15 cellular contexts compared by ENCODE assay signal in the genomic region with DNA sequence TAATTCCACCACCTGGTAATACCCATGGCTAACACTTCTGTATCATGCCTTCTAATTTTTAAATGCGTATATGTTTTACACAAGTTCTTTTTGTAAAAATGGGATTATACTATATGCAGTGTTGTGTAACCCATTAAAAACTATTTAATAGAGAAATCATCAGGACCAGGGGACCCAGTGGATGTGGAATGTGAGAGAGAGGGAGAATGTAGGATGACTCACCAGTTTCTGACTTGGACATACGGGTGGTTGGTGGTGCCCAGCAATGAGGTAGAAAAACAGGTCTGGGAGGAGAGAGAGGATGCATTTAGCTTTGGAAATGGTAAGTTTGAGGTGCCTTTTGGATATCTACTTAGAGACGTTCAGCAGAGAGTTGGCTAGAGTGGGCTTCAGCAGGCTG.
DNase-seq lines count a peak whose midpoint lies in the region; ATAC-seq and TF ChIP-seq lines count a peak whose summit lies in the region.
"Had no signal": no experiment of that assay in that cellular context is flagged by ENCODE, and none has a peak within 500 bp of the region (broad histone marks: within the 10 kb centered on the region; RNA-seq: fewer than 3 reads in every experiment).

No MANE protein-coding gene starts in this region.

- intact Hi-C loops in natural killer cell (cut with micrococcal nuclease): no loop called here

- POLR2A ChIA-PET in RWPE1 (lab: Yijun Ruan, JAX; ENCODE audit: low non-redundant PET): no interaction called here

- DNase-seq in natural killer cell treated with Interleukin-12 subunit alpha and Interleukin-12 subunit beta and Interleukin-15 and Interleukin-18, amount 100 ng/mL, for 72 hours (ENCODE audit: low spot score): no peak
- DNase-seq in natural killer cell: no peak
- peak; percentile 14 for DNase-seq in RWPE1 (ENCODE audit: low spot score)
- DNase-seq in kidney tubule cell (ENCODE audit: low spot score): peak; percentile 21
- no peak for DNase-seq in iPS-NIHi7 (ENCODE audit: extremely low spot score)
- DNase-seq: Calu3, DMS 273 treated with DMSO at 0.1 percent for 48 hours, GOT3, H9 had no signal

- peaks cover 3% of the 10 kb centered on the region for H3K9me3 Mint-ChIP-seq in natural killer cell treated with Interleukin-12 subunit alpha and Interleukin-12 subunit beta and Interleukin-15 and Interleukin-18, amount 100 ng/mL, for 72 hours
- no peaks in the 10 kb centered on the region for H3K9me3 Mint-ChIP-seq in natural killer cell
- H3K9me3 Mint-ChIP-seq: H9, HFFc6 had no signal

- peaks cover 13% of the 10 kb centered on the region for H3K36me3 Mint-ChIP-seq in natural killer cell treated with Interleukin-12 subunit alpha and Interleukin-12 subunit beta and Interleukin-15 and Interleukin-18, amount 100 ng/mL, for 72 hours
- H3K36me3 Mint-ChIP-seq in natural killer cell: peaks cover 8% of the 10 kb centered on the region
- H3K36me3 Mint-ChIP-seq: CD4-positive, CD25-positive, alpha-beta regulatory T cell had no signal

- H3K27ac ChIP-seq in RWPE1: no peak overlapping the region
- H3K27ac ChIP-seq: BLaER1 treated with 17β-estradiol and CSF1 and Interleukin-3, amounts not matched to agents 10 nM and 100 nM; HL-60 had no signal

- H3K4me3 Mint-ChIP-seq in natural killer cell treated with Interleukin-12 subunit alpha and Interleukin-12 subunit beta and Interleukin-15 and Interleukin-18, amount 100 ng/mL, for 72 hours: peak overlapping the region; percentile 9
- H3K4me3 Mint-ChIP-seq in natural killer cell: no peak overlapping the region
- H3K4me3 Mint-ChIP-seq: CD4-positive, CD25-positive, alpha-beta regulatory T cell; H9; HFFc6 had no signal

- peak overlapping the region in 1 of 2 donors; percentile 20 for H3K27ac Mint-ChIP-seq in natural killer cell treated with Interleukin-12 subunit alpha and Interleukin-12 subunit beta and Interleukin-15 and Interleukin-18, amount 100 ng/mL, for 72 hours
- peak overlapping the region in 1 of 2 donors; percentile 38 for H3K27ac Mint-ChIP-seq in natural killer cell
- H3K27ac Mint-ChIP-seq: H9, HFFc6 had no signal

- peaks cover 0 to 2% of the 10 kb centered on the region in 2 donors for H3K27me3 Mint-ChIP-seq in natural killer cell treated with Interleukin-12 subunit alpha and Interleukin-12 subunit beta and Interleukin-15 and Interleukin-18, amount 100 ng/mL, for 72 hours
- no peaks in the 10 kb centered on the region for H3K27me3 Mint-ChIP-seq in natural killer cell (ENCODE audit: low read depth in 2 of 2)

- CTCF ChIA-PET in RWPE1 (lab: Yijun Ruan, JAX): interaction anchor here (0.6 kb wide), 1 partner anchor 128 kb away, joined by 3 read pairs; no protein-coding TSS in a partner anchor

- H3K4me1 Mint-ChIP-seq in natural killer cell treated with Interleukin-12 subunit alpha and Interleukin-12 subunit beta and Interleukin-15 and Interleukin-18, amount 100 ng/mL, for 72 hours (ENCODE audit: low read depth in 2 of 2): peaks cover 52 to 54% of the 10 kb centered on the region in 2 donors
- peaks cover 58 to 77% of the 10 kb centered on the region in 2 donors for H3K4me1 Mint-ChIP-seq in natural killer cell
- H3K4me1 Mint-ChIP-seq: CD4-positive, CD25-positive, alpha-beta regulatory T cell had no signal

- no peak for TF ChIP-seq CTCF in natural killer cell (IDR thresholded peaks at IDR 0.05)
- no peak for TF ChIP-seq CTCF in RWPE1 (conservative IDR thresholded peaks at IDR 0.05; ENCODE audit: low read depth)

- ATAC-seq in natural killer cell treated with Interleukin-12 subunit alpha and Interleukin-12 subunit beta and Interleukin-15 and Interleukin-18, amount 100 ng/mL, for 72 hours: no peak
- ATAC-seq in natural killer cell (no peak), HG03135 (IDR thresholded peaks at IDR 0.05; ENCODE audit: unreplicated experiment) (no peak), HG03095 (IDR thresholded peaks at IDR 0.05; ENCODE audit: unreplicated experiment) (no peak)

Comparison
In these comparisons a context has a peak if more than half of its experiments do, and no peak if none do; other contexts are left out.
1. DNase-seq: peak in RWPE1 (single experiment) and kidney tubule cell (single experiment); none in natural killer cell treated with Interleukin-12 subunit alpha and Interleukin-12 subunit beta and Interleukin-15 and Interleukin-18, amount 100 ng/mL, for 72 hours (single experiment), natural killer cell (single experiment) and iPS-NIHi7 (single experiment).